ENCODE assay signal across 19 cellular contexts in the genomic region with DNA sequence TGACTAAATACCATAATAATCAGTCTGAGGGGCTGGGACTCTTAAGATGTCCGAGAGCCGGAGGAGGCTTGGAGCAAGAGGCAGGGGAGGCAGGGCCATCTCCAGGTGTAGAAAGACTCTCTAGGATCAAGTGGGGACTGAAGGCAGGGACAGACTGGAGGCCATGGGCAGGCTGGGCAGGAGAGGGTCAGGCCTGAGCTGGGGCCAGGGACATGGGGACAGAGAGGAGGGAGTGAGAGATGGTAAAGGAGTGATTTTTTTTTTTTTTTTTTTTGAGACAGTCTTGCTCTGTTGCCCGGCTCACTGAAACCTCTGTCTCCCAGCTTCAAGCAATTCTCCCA. TPM values are rescaled to one million over a fixed set of nuclear protein-coding genes. Genes with fewer than 3 reads are reported as not detected.
A peak's percentile ranks its signal among the peaks of the same experiment; 100 is the strongest.
DNase-seq lines count a peak whose midpoint lies in the region; ATAC-seq, FAIRE-seq and TF ChIP-seq lines count a peak whose summit lies in the region.
"Had no signal": no experiment of that assay in that cellular context is flagged by ENCODE, and none has a peak within 500 bp of the region (broad histone marks: within the 10 kb centered on the region; RNA-seq: fewer than 3 reads in every experiment).

No MANE protein-coding gene starts in this region.

- peak overlapping the region; percentile 23 for H3K4me3 Mint-ChIP-seq in activated CD4-positive, alpha-beta memory T cell treated with anti-CD3 and anti-CD28 coated beads, Interleukin-2, amount 10 ng/mL, durations not matched to agents 7 days and 5 days
- H3K4me3 Mint-ChIP-seq in activated CD4-positive, alpha-beta memory T cell treated with anti-CD3 and anti-CD28 coated beads for 36 hours: no peak overlapping the region
- peak overlapping the region in 3 of 4 donors; percentile 44 to 74 (median 62) for H3K4me3 Mint-ChIP-seq in IgD-negative memory B cell
- H3K4me3 Mint-ChIP-seq in dendritic cell treated with granulocyte-macrophage colony-stimulating factor and Interleukin-4, amounts not matched to agents 40 ng/mL and 50 ng/mL, for 4 days: no peak overlapping the region
- no peak overlapping the region for H3K4me3 Mint-ChIP-seq in nephron progenitor cell
- H3K4me3 Mint-ChIP-seq: GM23338 had no signal

- CTCF ChIA-PET in activated CD4-positive, alpha-beta memory T cell treated with anti-CD3 and anti-CD28 coated beads, Interleukin-2, amount 10 ng/mL, durations not matched to agents 7 days and 5 days (lab: Charles Lee): interaction anchor here (1.4 kb wide), 1 partner anchor 47 kb away, joined by 3 read pairs; no protein-coding TSS in a partner anchor
- CTCF ChIA-PET in activated CD4-positive, alpha-beta memory T cell treated with anti-CD3 and anti-CD28 coated beads for 36 hours (lab: Charles Lee): interaction anchor here (1.1 to 1.2 kb wide), 2 partner anchors 20 to 22 kb away, joined by 3 to 4 read pairs; no protein-coding TSS in a partner anchor

- H3K27ac Mint-ChIP-seq in activated CD4-positive, alpha-beta memory T cell treated with anti-CD3 and anti-CD28 coated beads, Interleukin-2, amount 10 ng/mL, durations not matched to agents 7 days and 5 days: no peak overlapping the region
- no peak overlapping the region for H3K27ac Mint-ChIP-seq in activated CD4-positive, alpha-beta memory T cell treated with anti-CD3 and anti-CD28 coated beads for 36 hours
- H3K27ac Mint-ChIP-seq in IgD-negative memory B cell (peak overlapping the region in 2 of 3 donors; percentile 19 to 71), nephron progenitor cell (peak overlapping the region; percentile 39)
- H3K27ac Mint-ChIP-seq in dendritic cell treated with granulocyte-macrophage colony-stimulating factor and Interleukin-4, amounts not matched to agents 40 ng/mL and 50 ng/mL, for 4 days: peak overlapping the region; percentile 8
- H3K27ac Mint-ChIP-seq: GM23338 had no signal

- POLR2A ChIA-PET in activated CD4-positive, alpha-beta memory T cell treated with anti-CD3 and anti-CD28 coated beads, Interleukin-2, amount 10 ng/mL, durations not matched to agents 7 days and 5 days (lab: Charles Lee): interaction anchor here (0.6 kb wide), 1 partner anchor 167 kb away, joined by 3 read pairs; no protein-coding TSS in a partner anchor
- POLR2A ChIA-PET in activated CD4-positive, alpha-beta memory T cell treated with anti-CD3 and anti-CD28 coated beads for 36 hours (lab: Charles Lee): no interaction called here

- TF ChIP-seq CTCF in nephron progenitor cell (IDR thresholded peaks at IDR 0.05): no peak

- FAIRE-seq in H54 (lab: Jason Lieb, UNC): no peak

- ATAC-seq in HG03039 (IDR thresholded peaks at IDR 0.05; ENCODE audit: unreplicated experiment): no peak
- ATAC-seq: GM23338, Right ventricle myocardium inferior had no signal

- intact Hi-C loops in activated CD4-positive, alpha-beta memory T cell treated with anti-CD3 and anti-CD28 coated beads for 36 hours (cut with micrococcal nuclease): no loop called here
- intact Hi-C loops in dendritic cell treated with granulocyte-macrophage colony-stimulating factor and Interleukin-4, amounts not matched to agents 40 ng/mL and 50 ng/mL, for 4 days (cut with micrococcal nuclease): no loop called here

- TF ChIP-seq POLR2A in H54 (IDR thresholded peaks at IDR 0.05; ENCODE audit: low read depth, low read length): no peak

- H3K4me1 Mint-ChIP-seq in activated CD4-positive, alpha-beta memory T cell treated with anti-CD3 and anti-CD28 coated beads, Interleukin-2, amount 10 ng/mL, durations not matched to agents 7 days and 5 days: peaks cover 23% of the 10 kb centered on the region
- peaks cover 15% of the 10 kb centered on the region for H3K4me1 Mint-ChIP-seq in activated CD4-positive, alpha-beta memory T cell treated with anti-CD3 and anti-CD28 coated beads for 36 hours (ENCODE audit: low read depth)
- H3K4me1 Mint-ChIP-seq in IgD-negative memory B cell (peaks cover 4 to 18% (median 7%) of the 10 kb centered on the region in 3 donors), nephron progenitor cell (peaks cover 41% of the 10 kb centered on the region)
- H3K4me1 Mint-ChIP-seq in dendritic cell treated with granulocyte-macrophage colony-stimulating factor and Interleukin-4, amounts not matched to agents 40 ng/mL and 50 ng/mL, for 4 days (ENCODE audit: low read depth): peaks cover 42% of the 10 kb centered on the region
- H3K4me1 Mint-ChIP-seq: GM23338 had no signal

- no peaks in the 10 kb centered on the region for H3K27me3 Mint-ChIP-seq in activated CD4-positive, alpha-beta memory T cell treated with anti-CD3 and anti-CD28 coated beads, Interleukin-2, amount 10 ng/mL, durations not matched to agents 7 days and 5 days
- H3K27me3 Mint-ChIP-seq in activated CD4-positive, alpha-beta memory T cell treated with anti-CD3 and anti-CD28 coated beads for 36 hours: peaks cover 3% of the 10 kb centered on the region
- H3K27me3 Mint-ChIP-seq in IgD-negative memory B cell (no peaks in the 10 kb centered on the region), nephron progenitor cell (ENCODE audit: low read depth, poor library complexity) (peaks cover 6% of the 10 kb centered on the region)
- peaks cover 6% of the 10 kb centered on the region for H3K27me3 Mint-ChIP-seq in dendritic cell treated with granulocyte-macrophage colony-stimulating factor and Interleukin-4, amounts not matched to agents 40 ng/mL and 50 ng/mL, for 4 days

- H3K9me3 Mint-ChIP-seq in activated CD4-positive, alpha-beta memory T cell treated with anti-CD3 and anti-CD28 coated beads, Interleukin-2, amount 10 ng/mL, durations not matched to agents 7 days and 5 days: no peaks in the 10 kb centered on the region
- no peaks in the 10 kb centered on the region for H3K9me3 Mint-ChIP-seq in activated CD4-positive, alpha-beta memory T cell treated with anti-CD3 and anti-CD28 coated beads for 36 hours
- H3K9me3 Mint-ChIP-seq in IgD-negative memory B cell: no peaks in the 10 kb centered on the region
- H3K9me3 Mint-ChIP-seq in dendritic cell treated with granulocyte-macrophage colony-stimulating factor and Interleukin-4, amounts not matched to agents 40 ng/mL and 50 ng/mL, for 4 days: no peaks in the 10 kb centered on the region
- H3K9me3 Mint-ChIP-seq in nephron progenitor cell: no peaks in the 10 kb centered on the region

- no peak for DNase-seq in activated CD4-positive, alpha-beta memory T cell treated with anti-CD3 and anti-CD28 coated beads, Interleukin-2, amount 10 ng/mL, durations not matched to agents 7 days and 5 days
- no peak for DNase-seq in activated CD4-positive, alpha-beta memory T cell treated with anti-CD3 and anti-CD28 coated beads for 36 hours
- DNase-seq in nephron progenitor cell (no peak), H54 (ENCODE audit: insufficient read length, low spot score) (no peak), NCI-H2227 (lab: John Stamatoyannopoulos, UW; ENCODE audit: unreplicated experiment) (no peak)
- DNase-seq: activated T-cell treated with anti-CD3 and anti-CD28 coated beads, Interleukin-2, amount 50 U/mL, for 48 hours; cortex of kidney; NCI-H1694; sigmoid colon; substantia nigra had no signal

- H3K36me3 Mint-ChIP-seq in activated CD4-positive, alpha-beta memory T cell treated with anti-CD3 and anti-CD28 coated beads, Interleukin-2, amount 10 ng/mL, durations not matched to agents 7 days and 5 days (ENCODE audit: low read depth): peaks cover 8% of the 10 kb centered on the region
- peaks cover 3% of the 10 kb centered on the region for H3K36me3 Mint-ChIP-seq in activated CD4-positive, alpha-beta memory T cell treated with anti-CD3 and anti-CD28 coated beads for 36 hours
- peaks cover 2% of the 10 kb centered on the region for H3K36me3 Mint-ChIP-seq in IgD-negative memory B cell
- H3K36me3 Mint-ChIP-seq in dendritic cell treated with granulocyte-macrophage colony-stimulating factor and Interleukin-4, amounts not matched to agents 40 ng/mL and 50 ng/mL, for 4 days (ENCODE audit: low read depth): peaks cover 53% of the 10 kb centered on the region
- H3K36me3 Mint-ChIP-seq in nephron progenitor cell (ENCODE audit: low read depth): no peaks in the 10 kb centered on the region

RNA-seq across cellular contexts. Expression of a gene that starts 2.2 kb away (rescaled TPM):
- 10 to 100 TPM; 44.7 to 51.4 TPM for total RNA-seq in activated CD4-positive, alpha-beta memory T cell treated with anti-CD3 and anti-CD28 coated beads, Interleukin-2, amount 10 ng/mL, durations not matched to agents 7 days and 5 days
- 10 to 100 TPM; 29.5 to 36.2 TPM for total RNA-seq in activated CD4-positive, alpha-beta memory T cell treated with anti-CD3 and anti-CD28 coated beads for 36 hours
- polyA plus RNA-seq in IgD-negative memory B cell: 15.0 TPM

RNA-seq across cellular contexts. Expression of a gene that starts 4.9 kb away (rescaled TPM):
- not detected for total RNA-seq in activated CD4-positive, alpha-beta memory T cell treated with anti-CD3 and anti-CD28 coated beads, Interleukin-2, amount 10 ng/mL, durations not matched to agents 7 days and 5 days
- not detected for total RNA-seq in activated CD4-positive, alpha-beta memory T cell treated with anti-CD3 and anti-CD28 coated beads for 36 hours
- polyA plus RNA-seq in IgD-negative memory B cell: not detected
- total RNA-seq: GM23338, lung microvascular endothelial cell, NCI-H460, omental fat pad, Right ventricle myocardium inferior, sigmoid colon had no signal
- polyA plus RNA-seq: esophagus, GM23338, sigmoid colon had no signal

RNA-seq across cellular contexts. Expression of a gene that starts 32.2 kb away (rescaled TPM):
- under 1 TPM in 1 of 2 experiments, not detected in 1; 0.33 TPM for total RNA-seq in activated CD4-positive, alpha-beta memory T cell treated with anti-CD3 and anti-CD28 coated beads, Interleukin-2, amount 10 ng/mL, durations not matched to agents 7 days and 5 days
- total RNA-seq in activated CD4-positive, alpha-beta memory T cell treated with anti-CD3 and anti-CD28 coated beads for 36 hours: under 1 TPM; 0.77 to 0.88 TPM
- 0.53 TPM for polyA plus RNA-seq in IgD-negative memory B cell

RNA-seq across cellular contexts. Expression of a gene that starts 32.5 kb away (rescaled TPM):
- total RNA-seq in activated CD4-positive, alpha-beta memory T cell treated with anti-CD3 and anti-CD28 coated beads, Interleukin-2, amount 10 ng/mL, durations not matched to agents 7 days and 5 days: 10 to 100 TPM; 56.3 to 57.2 TPM
- total RNA-seq in activated CD4-positive, alpha-beta memory T cell treated with anti-CD3 and anti-CD28 coated beads for 36 hours: 10 to 100 TPM; 37.5 to 37.6 TPM
- 8.7 TPM for polyA plus RNA-seq in IgD-negative memory B cell

RNA-seq across cellular contexts. Expression of a gene that starts 59.4 kb away (rescaled TPM):
- total RNA-seq in activated CD4-positive, alpha-beta memory T cell treated with anti-CD3 and anti-CD28 coated beads, Interleukin-2, amount 10 ng/mL, durations not matched to agents 7 days and 5 days: not detected
- not detected for total RNA-seq in activated CD4-positive, alpha-beta memory T cell treated with anti-CD3 and anti-CD28 coated beads for 36 hours
- not detected for polyA plus RNA-seq in IgD-negative memory B cell
- total RNA-seq: lung microvascular endothelial cell had no signal

Comparison
In these comparisons a context has a peak if more than half of its experiments do, and no peak if none do; other contexts are left out.
1. H3K4me3 Mint-ChIP-seq: peak in activated CD4-positive, alpha-beta memory T cell treated with anti-CD3 and anti-CD28 coated beads, Interleukin-2, amount 10 ng/mL, durations not matched to agents 7 days and 5 days (single experiment) and IgD-negative memory B cell (3 of 4); none in activated CD4-positive, alpha-beta memory T cell treated with anti-CD3 and anti-CD28 coated beads for 36 hours (single experiment), dendritic cell treated with granulocyte-macrophage colony-stimulating factor and Interleukin-4, amounts not matched to agents 40 ng/mL and 50 ng/mL, for 4 days (single experiment) and nephron progenitor cell (single experiment).
2. H3K27ac Mint-ChIP-seq: peak in IgD-negative memory B cell (2 of 3), dendritic cell treated with granulocyte-macrophage colony-stimulating factor and Interleukin-4, amounts not matched to agents 40 ng/mL and 50 ng/mL, for 4 days (single experiment) and nephron progenitor cell (single experiment); none in activated CD4-positive, alpha-beta memory T cell treated with anti-CD3 and anti-CD28 coated beads, Interleukin-2, amount 10 ng/mL, durations not matched to agents 7 days and 5 days (single experiment) and activated CD4-positive, alpha-beta memory T cell treated with anti-CD3 and anti-CD28 coated beads for 36 hours (single experiment).